2 cellular contexts compared by ENCODE assay signal in genomic region chr11:134492411-134492810, GRCh38.
DNase-seq lines count a peak whose midpoint lies in the region; ATAC-seq, FAIRE-seq and TF ChIP-seq lines count a peak whose summit lies in the region.
"Not testable (repeated sequence)": the region's sequence is repeated elsewhere in the genome, so short reads cannot be mapped to it uniquely, and the experiment has no call there.

No MANE protein-coding gene starts in this region.

- TF ChIP-seq CTCF in HEK293 (tag by site-specific recombination; IDR thresholded peaks at IDR 0.05); K562 (IDR thresholded peaks at IDR 0.05 in 2 of 3, conservative IDR thresholded peaks at IDR 0.05 in 1 of 3; ENCODE audit: insufficient read depth in 2 of 3, low read depth in 1 of 3, low read length in 3 of 3): not testable (repeated sequence)

- H4K20me1 ChIP-seq in K562 (replicated peaks; ENCODE audit: control insufficient read depth, insufficient read depth, low read length) = not testable (repeated sequence)

- POLR2A ChIA-PET in HEK293 (lab: Yijun Ruan, JAX); K562 (lab: Yijun Ruan, JAX): not testable (repeated sequence)

- H3K36me3 ChIP-seq in HEK293 (ENCODE audit: control insufficient read depth in 2 of 2, insufficient read depth in 1 of 2, low read length in 2 of 2); K562 (ENCODE audit: control insufficient read depth, insufficient read depth, low read length): not testable (repeated sequence)

- not testable (repeated sequence) for H3K79me2 ChIP-seq in K562 (ENCODE audit: control insufficient read depth, insufficient read depth, low read length)

- not testable (repeated sequence) for FAIRE-seq in K562 (lab: Jason Lieb, UNC)

- H3K4me2 ChIP-seq in K562 (ENCODE audit: insufficient read depth, low read length) = not testable (repeated sequence)

- not testable (repeated sequence) for DNase-seq in K562 (ENCODE audit: extremely low read depth in 1 of 4, low spot score in 3 of 4)

- not testable (repeated sequence) for H3K27ac ChIP-seq in HEK293 (ENCODE audit: extremely low read depth, low read depth, low read length); K562 (ENCODE audit: extremely low read depth, low read depth, low read length)

- not testable (repeated sequence) for H3K9me1 ChIP-seq in K562 (ENCODE audit: control insufficient read depth, insufficient read depth, low read length)

- 0% methylated on average over 1 of the region's 2 CpGs for WGBS in K562 (ENCODE audit: insufficient coverage, low coverage, missing lambda C conversion rate)

- in situ Hi-C loops in K562 (cut with MboI) = not testable (repeated sequence)

- not testable (repeated sequence) for H3K27me3 ChIP-seq in K562 (ENCODE audit: control insufficient read depth in 2 of 2, insufficient read depth in 2 of 2, low read length in 2 of 2)

- H3K9ac ChIP-seq in K562 (ENCODE audit: insufficient read depth in 1 of 2, low read depth in 2 of 2, low read length in 2 of 2) = not testable (repeated sequence)

- H3K9me3 ChIP-seq in HEK293 (ENCODE audit: control insufficient read depth, insufficient read depth, low read depth, low read length); K562 (replicated peaks; ENCODE audit: control insufficient read depth, insufficient read depth, low read depth, low read length): not testable (repeated sequence)

- not testable (repeated sequence) for TF ChIP-seq EP300 in K562 (IDR thresholded peaks at IDR 0.05; ENCODE audit: low read length)

- not testable (repeated sequence) for H2AFZ ChIP-seq in K562 (ENCODE audit: low read depth, low read length)

- CTCF ChIA-PET in HEK293 (lab: Yijun Ruan, JAX); K562 (lab: Yijun Ruan, JAX; ENCODE audit: low intra/inter-chr PET ratio): not testable (repeated sequence)

- not testable (repeated sequence) for BruUV-seq in K562 (replicated peaks; lab: Mats Ljungman, UMichigan)

- not testable (repeated sequence) for TF ChIP-seq POLR2A in K562 (conservative IDR thresholded peaks at IDR 0.05)

- ATAC-seq in K562 = not testable (repeated sequence)

- H3K4me3 ChIP-seq in HEK293 (ENCODE audit: low read depth, low read length); K562: not testable (repeated sequence)

- not testable (repeated sequence) for TF ChIP-seq RAD21 in K562 (CRISPR knock-in tag; conservative IDR thresholded peaks at IDR 0.05 in 1 of 2, IDR thresholded peaks at IDR 0.05 in 1 of 2)

- intact Hi-C loops in K562 (cut with micrococcal nuclease) = not testable (repeated sequence)

- not testable (repeated sequence) for H3K4me1 ChIP-seq in HEK293 (ENCODE audit: control insufficient read depth, insufficient read depth, low read length); K562 (replicated peaks in 1 of 2; ENCODE audit: control insufficient read depth in 2 of 2, insufficient read depth in 2 of 2, low read length in 2 of 2)

TF ChIP-seq in HEK293, 187 proteins besides CTCF, POLR2A, EP300 and RAD21:
- peak; percentile 79 for TF ChIP-seq ZNF146 (tag by site-specific recombination; IDR thresholded peaks at IDR 0.05)

TF ChIP-seq in K562, 482 proteins besides CTCF, POLR2A, EP300 and RAD21:
- TF ChIP-seq ZNF146 (CRISPR knock-in tag; IDR thresholded peaks at IDR 0.05; ENCODE audit: unreplicated experiment) = peak; percentile 62
